Comparison of ENCODE assay signal across 10 cellular contexts in genomic region chr20:51802170-51802745, GRCh38. TPM values are rescaled to one million over a fixed set of nuclear protein-coding genes. Genes with fewer than 3 reads are reported as not detected.
A peak's percentile ranks its signal among the peaks of the same experiment; 100 is the strongest.
DNase-seq lines count a peak whose midpoint lies in the region; ATAC-seq, FAIRE-seq and TF ChIP-seq lines count a peak whose summit lies in the region.
"Had no signal": no experiment of that assay in that cellular context is flagged by ENCODE, and none has a peak within 500 bp of the region (broad histone marks: within the 10 kb centered on the region; RNA-seq: fewer than 3 reads in every experiment).

TSS of gene SALL4 (minus strand) at chr20:51802521. CDS start at chr20:51802408, 113 bp downstream.

- no peaks in the 10 kb centered on the region for H3K9me3 ChIP-seq in NT2/D1 (ENCODE audit: insufficient read depth, low read length)
- no peaks in the 10 kb centered on the region for H3K9me3 ChIP-seq in esophagus squamous epithelium
- no peaks in the 10 kb centered on the region for H3K9me3 ChIP-seq in pancreas

- no peaks in the 10 kb centered on the region for H3K27me3 ChIP-seq in NT2/D1 (ENCODE audit: insufficient read depth, insufficient read length)
- peaks cover 0 to 67% (median 6%) of the 10 kb centered on the region in 4 donors for H3K27me3 ChIP-seq in esophagus squamous epithelium
- no peaks in the 10 kb centered on the region for H3K27me3 ChIP-seq in pancreas

- H3K27ac ChIP-seq in esophagus squamous epithelium (peak within 1 kb of the TSS in 1 of 4 donors; percentile 13), pancreas (peak within 1 kb of the TSS; percentile 35 to 75 (median 44))

- no peak for TF ChIP-seq CTCF in CD14-positive monocyte (IDR thresholded peaks at IDR 0.05)
- no peak for TF ChIP-seq CTCF in esophagus squamous epithelium (IDR thresholded peaks at IDR 0.05)
- TF ChIP-seq CTCF in pancreas (IDR thresholded peaks at IDR 0.05) = no peak

- H3K9me3 Mint-ChIP-seq in CD14-positive monocyte = peaks cover 0 to 14% (median 3%) of the 10 kb centered on the region in 7 donors

- H3K4me3 ChIP-seq in NT2/D1 (ENCODE audit: insufficient read length, low read depth) (peak within 1 kb of the TSS; percentile 91), esophagus squamous epithelium (peak within 1 kb of the TSS; percentile 25 to 66 (median 45)), pancreas (peak within 1 kb of the TSS; percentile 8 to 53 (median 38))

- FAIRE-seq in pancreas (lab: Jason Lieb, UNC) = no peak
- FAIRE-seq: colon had no signal

- peak within 1 kb of the TSS; percentile 79 to 89 for H3K4me3 Mint-ChIP-seq in CD14-positive monocyte

- 31 to 44% methylated on average over 23 to 33 of the region's 44 CpGs for WGBS in esophagus squamous epithelium, 2 donors
- WGBS in pancreas, 2 donors = 16% methylated on average over 44 of the region's 44 CpGs

- H3K9ac ChIP-seq in NT2/D1 (ENCODE audit: insufficient read length, low read depth) = peak within 1 kb of the TSS; percentile 99

- no peak for TF ChIP-seq POLR2A in esophagus squamous epithelium (IDR thresholded peaks at IDR 0.05)

- no peak within 1 kb of the TSS for H3K27ac Mint-ChIP-seq in CD14-positive monocyte

- peak; percentile 7 to 61 (median 22) for ATAC-seq in pancreas
- ATAC-seq in GM21515 (IDR thresholded peaks at IDR 0.05; ENCODE audit: unreplicated experiment) = no peak
- no peak for ATAC-seq in sciatic nerve

- DNase-seq in CD14-positive monocyte (ENCODE audit: low spot score) (no peak), NT2/D1 (ENCODE audit: low read depth, low spot score) (peak; percentile 98), esophagus squamous epithelium (lab: John Stamatoyannopoulos, UW) (no peak), pancreas (peak; percentile 18 to 64 (median 54)), GDM1 (lab: John Stamatoyannopoulos, UW) (no peak), sciatic nerve (ENCODE audit: low spot score) (no peak)
- no peak for DNase-seq in effector CD4-positive, alpha-beta T cell
- DNase-seq: stimulated activated CD4-positive, alpha-beta T cell treated with anti-CD3 and anti-CD28 coated beads, Interleukin-2, amount 100 ng/mL, for 24 hours had no signal

- intact Hi-C loops in CD14-positive monocyte (cut with micrococcal nuclease) = no loop called here
- intact Hi-C loops in esophagus squamous epithelium (cut with DNase I) = loop anchor here (10.0 kb wide), 1 partner anchor 283 kb away; no protein-coding TSS in a partner anchor
- intact Hi-C loops in pancreas (cut with DNase I) = no loop called here
- intact Hi-C loops in sciatic nerve (cut with DNase I) = no loop called here

- no peaks in the 10 kb centered on the region for H3K36me3 ChIP-seq in NT2/D1 (ENCODE audit: insufficient read depth, insufficient read length, low read length)
- H3K36me3 ChIP-seq in esophagus squamous epithelium = no peaks in the 10 kb centered on the region
- no peaks in the 10 kb centered on the region for H3K36me3 ChIP-seq in pancreas

- H3K36me3 Mint-ChIP-seq in CD14-positive monocyte = peaks cover 0 to 2% of the 10 kb centered on the region in 2 donors

- peaks cover 24% of the 10 kb centered on the region for H3K4me1 Mint-ChIP-seq in CD14-positive monocyte

- H3K27me3 Mint-ChIP-seq in CD14-positive monocyte (ENCODE audit: low read depth in 3 of 3) = peaks cover 35 to 44% (median 41%) of the 10 kb centered on the region in 3 donors

- H3K4me1 ChIP-seq in NT2/D1 (ENCODE audit: insufficient read depth, insufficient read length) (peaks cover 4% of the 10 kb centered on the region), esophagus squamous epithelium (peaks cover 11 to 28% (median 17%) of the 10 kb centered on the region in 3 donors), pancreas (peaks cover 0 to 14% (median 0%) of the 10 kb centered on the region in 3 donors)

RNA-seq across cellular contexts. Expression of gene SALL4, which starts in this region (rescaled TPM):
- polyA plus RNA-seq in CD14-positive monocyte (not detected), pancreas (1 to 10 TPM; 2.8 to 3.0 TPM)
- total RNA-seq in esophagus squamous epithelium (under 1 TPM in 3 of 4 donors, not detected in 1; 0.04 to 0.76 (median 0.26) TPM), pancreas (1 to 10 TPM; 1.1 to 2.4 (median 1.7) TPM), sciatic nerve (2.6 TPM)

Comparison
In these comparisons a context has a peak if more than half of its experiments do, and no peak if none do; other contexts are left out.
1. DNase-seq: peak in NT2/D1 (single experiment) and pancreas (6 of 6); none in CD14-positive monocyte (single experiment), esophagus squamous epithelium (single experiment), GDM1 (single experiment), sciatic nerve (single experiment) and effector CD4-positive, alpha-beta T cell (single experiment).
2. H3K4me3 ChIP-seq: peak in every context shown above with its lines; median percentile 91 in NT2/D1; 45 in esophagus squamous epithelium; 38 in pancreas.
3. ATAC-seq: peak in pancreas (4 of 4); none in GM21515 (single experiment) and sciatic nerve (single experiment).